Comparison of ENCODE assay signal across 8 cellular contexts in genomic region chr19:12090807-12091206, GRCh38. TPM values are rescaled to one million over a fixed set of nuclear protein-coding genes. Genes with fewer than 3 reads are reported as not detected.
DNase-seq lines count a peak whose midpoint lies in the region; ATAC-seq and TF ChIP-seq lines count a peak whose summit lies in the region.

No MANE protein-coding gene starts in this region.

- H3K36me3 Mint-ChIP-seq in T-helper 1 cell treated with Interleukin-12 subunit alpha and Interleukin-12 subunit beta and Interleukin-4 antibody, amounts not matched to agents 30 μg/mL and 1 μg/mL, for 36 hours (ENCODE audit: low read depth) = peaks cover 6% of the 10 kb centered on the region

- H3K9me3 Mint-ChIP-seq in T-helper 1 cell treated with Interleukin-12 subunit alpha and Interleukin-12 subunit beta and Interleukin-4 antibody, amounts not matched to agents 30 μg/mL and 1 μg/mL, for 36 hours = peaks cover 31% of the 10 kb centered on the region

- 66% methylated on average over 5 of the region's 5 CpGs for WGBS in smooth muscle cell (ENCODE audit: low lambda C conversion rate)

- CTCF ChIA-PET in HEK293 (lab: Yijun Ruan, JAX) = interaction anchor here (0.6 to 2.6 kb wide), 15 partner anchors 10 to 885 kb away, joined by 3 to 15 read pairs (median 4); partner anchors contain the start of genes ZNF20 and ZNF442

- H3K27me3 ChIP-seq in BE2C (no peaks in the 10 kb centered on the region), smooth muscle cell (ENCODE audit: low read depth) (no peaks in the 10 kb centered on the region)

- peaks cover 10% of the 10 kb centered on the region for H3K4me1 Mint-ChIP-seq in T-helper 1 cell treated with Interleukin-12 subunit alpha and Interleukin-12 subunit beta and Interleukin-4 antibody, amounts not matched to agents 30 μg/mL and 1 μg/mL, for 36 hours (ENCODE audit: low read depth)

- no peak overlapping the region for H3K27ac ChIP-seq in HEK293 (ENCODE audit: extremely low read depth, low read depth, low read length)
- no peak overlapping the region for H3K27ac ChIP-seq in smooth muscle cell (ENCODE audit: low read depth)

- no peaks in the 10 kb centered on the region for H4K20me1 ChIP-seq in smooth muscle cell (ENCODE audit: low read depth)

- no peak overlapping the region for H3K9ac ChIP-seq in smooth muscle cell (ENCODE audit: low read depth)

- H3K4me3 ChIP-seq in BE2C (ENCODE audit: low read depth, low read length) = no peak overlapping the region
- no peak overlapping the region for H3K4me3 ChIP-seq in HEK293 (ENCODE audit: low read depth, low read length)
- no peak overlapping the region for H3K4me3 ChIP-seq in smooth muscle cell

- H2AFZ ChIP-seq in smooth muscle cell (ENCODE audit: low read depth) = no peak overlapping the region

- no peak overlapping the region for H3K27ac Mint-ChIP-seq in T-helper 1 cell treated with Interleukin-12 subunit alpha and Interleukin-12 subunit beta and Interleukin-4 antibody, amounts not matched to agents 30 μg/mL and 1 μg/mL, for 36 hours

- H3K36me3 ChIP-seq in BE2C = peaks cover 4% of the 10 kb centered on the region; the same call in 1 of the 2 replicates
- H3K36me3 ChIP-seq in HEK293 (ENCODE audit: control insufficient read depth in 2 of 2, insufficient read depth in 1 of 2, low read length in 2 of 2) = no peaks in the 10 kb centered on the region
- no peaks in the 10 kb centered on the region for H3K36me3 ChIP-seq in smooth muscle cell (ENCODE audit: low read depth)

- H3K4me2 ChIP-seq in smooth muscle cell = no peak overlapping the region

- H3K79me2 ChIP-seq in smooth muscle cell (ENCODE audit: low read depth) = peaks cover 17% of the 10 kb centered on the region

- no peaks in the 10 kb centered on the region for H3K27me3 Mint-ChIP-seq in T-helper 1 cell treated with Interleukin-12 subunit alpha and Interleukin-12 subunit beta and Interleukin-4 antibody, amounts not matched to agents 30 μg/mL and 1 μg/mL, for 36 hours (ENCODE audit: low read depth)

- H3K9me3 ChIP-seq in BE2C = no peaks in the 10 kb centered on the region; the same call in 1 of the 2 replicates
- no peaks in the 10 kb centered on the region for H3K9me3 ChIP-seq in HEK293 (ENCODE audit: control insufficient read depth, insufficient read depth, low read depth, low read length)
- no peaks in the 10 kb centered on the region for H3K9me3 ChIP-seq in smooth muscle cell (replicated peaks; ENCODE audit: low read depth)

- DNase-seq in BE2C = peak; percentile 58
- DNase-seq in amniotic epithelial cell (ENCODE audit: low read depth) = peak; percentile 52
- peak; percentile 67 for DNase-seq in hepatic stellate cell (ENCODE audit: low spot score)
- DNase-seq in smooth muscle cell (lab: John Stamatoyannopoulos, UW; ENCODE audit: unreplicated experiment) = peak; percentile 2
- DNase-seq in DMS114 treated with DMSO at 0.1 percent for 48 hours (lab: John Stamatoyannopoulos, UW; ENCODE audit: unreplicated experiment) = no peak

- ATAC-seq in GM18502 (IDR thresholded peaks at IDR 0.05; ENCODE audit: poor library complexity, unreplicated experiment) = no peak

- no peaks in the 10 kb centered on the region for H3F3A ChIP-seq in smooth muscle cell (ENCODE audit: low read depth)

- TF ChIP-seq CTCF in BE2C (IDR thresholded peaks at IDR 0.05; ENCODE audit: low read depth, low read length) = peak; percentile 68
- no peak for TF ChIP-seq CTCF in HEK293 (tag by site-specific recombination; IDR thresholded peaks at IDR 0.05)
- TF ChIP-seq CTCF in smooth muscle cell (IDR thresholded peaks at IDR 0.05; ENCODE audit: borderline replicate concordance, insufficient read depth, poor library complexity, severe bottlenecking) = peak; percentile 59

- H3K4me3 Mint-ChIP-seq in T-helper 1 cell treated with Interleukin-12 subunit alpha and Interleukin-12 subunit beta and Interleukin-4 antibody, amounts not matched to agents 30 μg/mL and 1 μg/mL, for 36 hours = peak overlapping the region; percentile 52

- POLR2A ChIA-PET in HEK293 (lab: Yijun Ruan, JAX) = interaction anchor here (1.0 kb wide), 1 partner anchor 50 kb away, joined by 3 read pairs; the partner anchor contains the start of gene ZNF20

- H3K4me1 ChIP-seq in BE2C (no peaks in the 10 kb centered on the region), HEK293 (ENCODE audit: control insufficient read depth, insufficient read depth, low read length) (no peaks in the 10 kb centered on the region), smooth muscle cell (ENCODE audit: low read depth) (peaks cover 4% of the 10 kb centered on the region)

TF ChIP-seq in HEK293, 187 proteins besides CTCF, POLR2A, EP300 and RAD21:
- TF ChIP-seq ZNF23 (tag by site-specific recombination; IDR thresholded peaks at IDR 0.05; ENCODE audit: borderline replicate concordance) (no peak), ZNF654 (tag by site-specific recombination; IDR thresholded peaks at IDR 0.05; ENCODE audit: low read depth) (peak; percentile 52)
- TF ChIP-seq, protein P1, sequence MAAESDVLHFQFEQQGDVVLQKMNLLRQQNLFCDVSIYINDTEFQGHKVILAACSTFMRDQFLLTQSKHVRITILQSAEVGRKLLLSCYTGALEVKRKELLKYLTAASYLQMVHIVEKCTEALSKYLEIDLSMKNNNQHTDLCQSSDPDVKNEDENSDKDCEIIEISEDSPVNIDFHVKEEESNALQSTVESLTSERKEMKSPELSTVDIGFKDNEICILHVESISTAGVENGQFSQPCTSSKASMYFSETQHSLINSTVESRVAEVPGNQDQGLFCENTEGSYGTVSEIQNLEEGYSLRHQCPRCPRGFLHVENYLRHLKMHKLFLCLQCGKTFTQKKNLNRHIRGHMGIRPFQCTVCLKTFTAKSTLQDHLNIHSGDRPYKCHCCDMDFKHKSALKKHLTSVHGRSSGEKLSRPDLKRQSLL (tag by site-specific recombination; IDR thresholded peaks at IDR 0.05) = no peak

RNA-seq across cellular contexts. Expression of gene ZNF844, which starts 26.3 kb away (rescaled TPM):
- polyA plus RNA-seq in BE2C (2012; ENCODE audit: insufficient read depth, insufficient read length, low read depth) = 2.4 TPM
- 4.4 and 10.4 TPM in 2 replicates for total RNA-seq in smooth muscle cell
- 0.80 and 1.9 TPM in 2 replicates for polyA plus RNA-seq in smooth muscle cell

RNA-seq across cellular contexts. Expression of gene ZNF878, which starts 38.0 kb away (rescaled TPM):
- polyA plus RNA-seq in BE2C (2012; ENCODE audit: insufficient read depth, insufficient read length, low read depth) = 0.28 TPM
- total RNA-seq in smooth muscle cell = 0.36 and 2.5 TPM in 2 replicates
- 1.5 TPM in 1 of 2 replicates, not detected in the other for polyA plus RNA-seq in smooth muscle cell

RNA-seq across cellular contexts. Expression of gene ZNF20, which starts 49.3 kb away (rescaled TPM):
- 4.2 TPM for polyA plus RNA-seq in BE2C (2012; ENCODE audit: insufficient read depth, insufficient read length, low read depth)
- total RNA-seq in smooth muscle cell = 1.3 and 4.2 TPM in 2 replicates
- polyA plus RNA-seq in smooth muscle cell = 0.46 and 1.5 TPM in 2 replicates

RNA-seq across cellular contexts. Expression of gene ZNF433, which starts 55.3 kb away (rescaled TPM):
- 1.0 TPM for polyA plus RNA-seq in BE2C (2012; ENCODE audit: insufficient read depth, insufficient read length, low read depth)
- total RNA-seq in smooth muscle cell = 6.9 and 10.2 TPM in 2 replicates
- 2.6 and 3.0 TPM in 2 replicates for polyA plus RNA-seq in smooth muscle cell
